Comparison of ENCODE assay signal across 8 cellular contexts in genomic region chr11:63871962-63872832, GRCh38. TPM values are rescaled to one million over a fixed set of nuclear protein-coding genes. Genes with fewer than 3 reads are reported as not detected.
DNase-seq lines count a peak whose midpoint lies in the region; ATAC-seq and TF ChIP-seq lines count a peak whose summit lies in the region.

No MANE protein-coding gene starts in this region.

- 11 to 17% methylated on average over 11 of the region's 11 CpGs for WGBS in heart right ventricle, 2 donors

- DNase-seq in EL (peak; percentile 98), PC-9 (peak; percentile 93 to 99), amygdala (lab: John Stamatoyannopoulos, UW) (peak in 51 of 56 donors; percentile 23 to 89 (median 64)), heart right ventricle (peak; percentile 55 to 89), posterior vena cava (ENCODE audit: low spot score) (peak; percentile 92), NCI-H2081 treated with DMSO at 0.1 percent for 48 hours (lab: John Stamatoyannopoulos, UW) (no peak)

- TF ChIP-seq CTCF in PC-9 (conservative IDR thresholded peaks at IDR 0.05), result peak; percentile 62
- peak in 8 of 9 donors; percentile 30 to 78 (median 56) for TF ChIP-seq CTCF in heart right ventricle (IDR thresholded peaks at IDR 0.05)

- H4K20me1 ChIP-seq in PC-9 (ENCODE audit: insufficient read depth), result peaks cover 74% of the 10 kb centered on the region

- H3F3A ChIP-seq in PC-9 (ENCODE audit: insufficient read depth, low read depth), result peaks cover 44% of the 10 kb centered on the region; the same call in 1 of the 2 replicates

- peak overlapping the region; percentile 23; the same call in 1 of the 2 replicates for H3K4me3 ChIP-seq in PC-9
- peak overlapping the region in 4 of 10 donors; percentile 5 to 27 (median 12) for H3K4me3 ChIP-seq in heart right ventricle

- POLR2A ChIA-PET in PC-9 (lab: Charles Lee; ENCODE audit: unreplicated experiment), result interaction anchor here (0.6 kb wide), 1 partner anchor 107 kb away, joined by 3 read pairs; no protein-coding TSS in a partner anchor

- H3K9me2 ChIP-seq in PC-9 (ENCODE audit: insufficient read depth), result no peaks in the 10 kb centered on the region

- peaks cover 84% of the 10 kb centered on the region for H3K79me2 ChIP-seq in PC-9 (ENCODE audit: low read depth)

- H3K4me1 ChIP-seq in PC-9 (replicated peaks; ENCODE audit: insufficient read depth), result peaks cover 66% of the 10 kb centered on the region
- peaks cover 35 to 97% (median 88%) of the 10 kb centered on the region in 9 donors for H3K4me1 ChIP-seq in heart right ventricle

- H3K9me3 ChIP-seq in PC-9 (ENCODE audit: insufficient read depth, low read depth) (no peaks in the 10 kb centered on the region), heart right ventricle (no peaks in the 10 kb centered on the region)

- no peak overlapping the region for H2AFZ ChIP-seq in PC-9

- no TSS peak for BruUV-seq in PC-9 (replicated peaks; lab: Mats Ljungman, UMichigan)

- H3K27ac ChIP-seq in PC-9 (peak overlapping the region; percentile 39), heart right ventricle (peak overlapping the region; percentile 25 to 90 (median 79))

- CTCF ChIA-PET in PC-9 (lab: Charles Lee), result interaction anchor here (0.5 to 1.6 kb wide), 10 partner anchors 16 to 156 kb away, joined by 3 to 12 read pairs (median 4); partner anchors contain the start of gene MARK2

- H3K36me3 ChIP-seq in PC-9 (ENCODE audit: low read depth) (no peaks in the 10 kb centered on the region; the same call in 1 of the 2 replicates), heart right ventricle (peaks cover 0 to 8% (median 0%) of the 10 kb centered on the region in 9 donors)

- H3K27me3 ChIP-seq in PC-9 (ENCODE audit: insufficient read depth, low read depth), result no peaks in the 10 kb centered on the region
- H3K27me3 ChIP-seq in heart right ventricle, result no peaks in the 10 kb centered on the region

- ATAC-seq in GM19468 (IDR thresholded peaks at IDR 0.05; ENCODE audit: extremely low read depth, unreplicated experiment) (peak; percentile 94), HG03520 (IDR thresholded peaks at IDR 0.05; ENCODE audit: unreplicated experiment) (peak; percentile 91), heart right ventricle (peak; percentile 92 to 97 (median 96))

- peak overlapping the region; percentile 60 for H3K4me2 ChIP-seq in PC-9

- intact Hi-C loops in PC-9 (cut with micrococcal nuclease; ENCODE audit: unreplicated experiment), result loop anchor here (1.0 to 5.0 kb wide), 7 partner anchors 16 to 104 kb away; partner anchors contain the start of genes NAA40, RCOR2 and ZFTA
- intact Hi-C loops in heart right ventricle (cut with DNase I), result loop anchor here in 7 of 10 donors (1.0 to 5.0 kb wide), 6 partner anchors 33 to 67 kb away; partner anchors contain the start of genes MARK2 (in 6 of the 7), RCOR2 (in 2 of the 7) and NAA40 (in 1 of the 7)
- intact Hi-C loops in posterior vena cava (cut with DNase I), result no loop called here

RNA-seq across cellular contexts. Expression of gene MARK2, which starts 33.3 kb away (rescaled TPM):
- total RNA-seq in PC-9 (2021), result 53.8 and 65.0 TPM in 2 replicates
- 10 to 100 TPM; 33.8 to 42.7 (median 39.0) TPM for total RNA-seq in heart right ventricle
- polyA plus RNA-seq in heart right ventricle, result 10 to 100 TPM; 12.6 to 18.9 TPM
- total RNA-seq in posterior vena cava, result 10 to 100 TPM; 20.5 to 24.5 TPM

RNA-seq across cellular contexts. Expression of gene RCOR2, which starts 44.8 kb away (rescaled TPM):
- total RNA-seq in PC-9 (2021), result 3.4 and 5.2 TPM in 2 replicates
- 1 to 10 TPM; 1.1 to 8.4 (median 5.0) TPM for total RNA-seq in heart right ventricle
- polyA plus RNA-seq in heart right ventricle, result 1 to 10 TPM; 4.4 to 5.4 TPM
- 1 to 10 TPM in 1 of 2 donors, under 1 TPM in 1; 0.95 to 2.7 TPM for total RNA-seq in posterior vena cava

RNA-seq across cellular contexts. Expression of gene SPINDOC, which starts 58.9 kb away (rescaled TPM):
- 46.8 and 49.7 TPM in 2 replicates for total RNA-seq in PC-9 (2021)
- total RNA-seq in heart right ventricle, result 10 to 100 TPM in 5 of 10 donors, 1 to 10 TPM in 5; 7.0 to 13.2 (median 9.9) TPM
- polyA plus RNA-seq in heart right ventricle, result 1 to 10 TPM; 9.4 to 9.7 TPM
- total RNA-seq in posterior vena cava, result 10 to 100 TPM; 11.8 to 15.1 TPM

Comparison
In these comparisons a context has a peak if more than half of its experiments do, and no peak if none do; other contexts are left out.
1. intact Hi-C loops: an anchor here in PC-9 (1.0 to 5.0 kb wide) and heart right ventricle (1.0 to 5.0 kb wide); none called in posterior vena cava.